2 cellular contexts compared by ENCODE assay signal in the genomic region with DNA sequence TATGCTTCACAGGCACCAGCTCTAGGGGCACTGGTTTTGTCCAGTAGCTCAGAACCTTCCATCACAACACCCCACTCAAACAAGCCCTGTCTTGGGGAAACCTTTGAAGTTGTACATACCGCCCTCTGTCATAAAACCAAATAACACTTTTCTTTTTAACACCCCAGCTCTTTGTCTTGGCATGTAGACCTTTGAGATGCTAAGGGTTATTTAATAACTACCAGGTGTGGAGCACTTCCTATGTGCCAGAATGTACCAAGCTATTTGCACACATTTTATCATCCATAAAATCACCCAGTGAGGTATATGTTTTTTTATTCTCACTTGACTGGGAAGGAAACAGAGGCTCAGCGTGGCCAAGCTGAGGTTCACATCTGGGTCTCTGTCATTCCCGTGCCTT.
TF ChIP-seq lines count a peak whose summit lies in the region.

No MANE protein-coding gene starts in this region.

TF ChIP-seq in H1, 55 proteins besides CTCF, POLR2A, EP300 and RAD21:
- TF ChIP-seq NANOG (IDR thresholded peaks at IDR 0.05; ENCODE audit: insufficient read depth, low read depth, low read length, poor library complexity, severe bottlenecking) (no peak), SIRT6 (IDR thresholded peaks at IDR 0.05; ENCODE audit: low read length) (no peak), RNF2 (IDR thresholded peaks at IDR 0.05; ENCODE audit: borderline replicate concordance, low read depth, low read length, missing control alignments, poor library complexity, severe bottlenecking) (no peak)

TF ChIP-seq in GM12891, 5 proteins besides CTCF, POLR2A, EP300 and RAD21 (continued from another document):
- TF ChIP-seq POLR2AphosphoS5 (IDR thresholded peaks at IDR 0.05; ENCODE audit: low read depth, low read length), result no peak
- TF ChIP-seq TAF1 (IDR thresholded peaks at IDR 0.05; ENCODE audit: low read depth, low read length), result no peak
- TF ChIP-seq SPI1 (IDR thresholded peaks at IDR 0.05; ENCODE audit: low read depth, low read length), result no peak
